10 cellular contexts compared by ENCODE assay signal in the genomic region with DNA sequence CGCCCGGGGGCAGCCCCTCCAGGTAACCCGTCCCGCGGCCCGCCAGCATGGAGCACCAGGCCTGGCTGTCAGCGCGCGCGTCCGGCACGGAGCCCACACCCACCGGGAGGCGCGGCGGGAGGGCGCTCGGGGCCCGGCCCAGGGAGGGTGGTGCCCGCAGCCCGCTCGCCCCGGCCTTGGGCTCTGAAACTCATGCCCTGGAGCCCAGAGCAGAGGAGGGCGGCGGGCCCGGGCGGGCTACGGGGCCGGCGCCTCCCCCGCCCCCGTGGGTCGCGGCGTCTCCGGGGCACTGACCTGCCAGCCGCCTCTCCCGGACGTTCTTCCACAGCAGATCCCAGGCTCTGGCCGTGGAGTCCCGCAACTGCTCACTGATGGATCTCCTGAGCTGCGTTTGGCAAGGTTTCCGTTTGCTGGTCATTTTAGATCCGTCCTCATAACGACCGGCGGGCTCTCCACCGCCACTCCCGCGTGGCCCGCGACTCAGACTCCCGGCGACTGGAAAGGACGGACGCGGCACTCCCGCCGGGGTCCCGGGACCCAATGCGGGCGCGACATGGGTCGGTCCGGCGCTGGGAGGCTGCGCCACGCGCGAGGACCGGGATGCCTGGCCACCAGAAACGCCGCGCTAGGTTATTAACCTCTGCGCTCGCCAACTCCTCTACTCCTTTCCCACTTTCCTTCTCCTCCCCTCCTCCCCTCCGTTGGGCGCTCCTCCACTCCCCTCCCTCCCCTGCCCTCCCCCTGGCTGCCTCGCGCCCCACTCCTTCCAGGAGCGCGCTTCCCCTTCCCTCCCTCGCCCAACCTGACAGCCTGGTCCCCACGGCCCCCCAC.
A peak's percentile ranks its signal among the peaks of the same experiment; 100 is the strongest.
DNase-seq lines count a peak whose midpoint lies in the region; ATAC-seq, FAIRE-seq and TF ChIP-seq lines count a peak whose summit lies in the region.
"Had no signal": no experiment of that assay in that cellular context is flagged by ENCODE, and none has a peak within 500 bp of the region (broad histone marks: within the 10 kb centered on the region; RNA-seq: fewer than 3 reads in every experiment).

No MANE protein-coding gene starts in this region.

- peak; percentile 15 for ATAC-seq in stimulated activated memory B cell treated with anti-CD40 and anti-IgM and Interleukin-4, amounts not matched to agents 10 μg/mL and 1 μg/mL and 100 μg/mL, for 72 hours
- ATAC-seq in HG03378 (IDR thresholded peaks at IDR 0.05; ENCODE audit: unreplicated experiment), result no peak
- ATAC-seq in activated CD4-positive, alpha-beta T cell treated with anti-CD3 and anti-CD28 coated beads for 36 hours, result no peak

- POLR2A ChIA-PET in activated CD4-positive, alpha-beta T cell treated with anti-CD3 and anti-CD28 coated beads for 36 hours (lab: Charles Lee), result no interaction called here

- no peaks in the 10 kb centered on the region for H3K36me3 Mint-ChIP-seq in stimulated activated memory B cell treated with anti-CD40 and anti-IgM and Interleukin-4, amounts not matched to agents 10 μg/mL and 1 μg/mL and 100 μg/mL, for 72 hours
- no peaks in the 10 kb centered on the region for H3K36me3 Mint-ChIP-seq in activated CD4-positive, alpha-beta T cell treated with anti-CD3 and anti-CD28 coated beads for 36 hours (ENCODE audit: low read depth)

- H3K4me1 Mint-ChIP-seq in stimulated activated memory B cell treated with anti-CD40 and anti-IgM and Interleukin-4, amounts not matched to agents 10 μg/mL and 1 μg/mL and 100 μg/mL, for 72 hours, result peaks cover 26% of the 10 kb centered on the region
- peaks cover 2% of the 10 kb centered on the region for H3K4me1 Mint-ChIP-seq in activated CD4-positive, alpha-beta T cell treated with anti-CD3 and anti-CD28 coated beads for 36 hours

- FAIRE-seq in bronchial epithelial cell (lab: Jason Lieb, UNC), result no peak

- H3K4me3 ChIP-seq in bronchial epithelial cell (ENCODE audit: low read depth, low read length), result peak overlapping the region; percentile 39
- H3K4me3 ChIP-seq: BLaER1 treated with 17β-estradiol and CSF1 and Interleukin-3, amounts not matched to agents 10 nM and 100 nM had no signal

- no peaks in the 10 kb centered on the region for H3K27me3 ChIP-seq in bronchial epithelial cell (ENCODE audit: control insufficient read depth, insufficient read depth, low read length)
- H3K27me3 ChIP-seq: BLaER1 treated with 17β-estradiol and CSF1 and Interleukin-3, amounts not matched to agents 10 nM and 100 nM had no signal

- H3K9me3 Mint-ChIP-seq in stimulated activated memory B cell treated with anti-CD40 and anti-IgM and Interleukin-4, amounts not matched to agents 10 μg/mL and 1 μg/mL and 100 μg/mL, for 72 hours, result no peaks in the 10 kb centered on the region
- no peaks in the 10 kb centered on the region for H3K9me3 Mint-ChIP-seq in activated CD4-positive, alpha-beta T cell treated with anti-CD3 and anti-CD28 coated beads for 36 hours (ENCODE audit: low read depth)
- H3K9me3 Mint-ChIP-seq: T-helper 1 cell treated with Interleukin-12 subunit alpha and Interleukin-12 subunit beta and Interleukin-4 antibody, amounts not matched to agents 30 μg/mL and 1 μg/mL, for 36 hours had no signal

- peak overlapping the region; percentile 28 for H3K4me3 Mint-ChIP-seq in stimulated activated memory B cell treated with anti-CD40 and anti-IgM and Interleukin-4, amounts not matched to agents 10 μg/mL and 1 μg/mL and 100 μg/mL, for 72 hours
- H3K4me3 Mint-ChIP-seq in activated CD4-positive, alpha-beta T cell treated with anti-CD3 and anti-CD28 coated beads for 36 hours, result no peak overlapping the region
- H3K4me3 Mint-ChIP-seq: T-helper 1 cell treated with Interleukin-12 subunit alpha and Interleukin-12 subunit beta and Interleukin-4 antibody, amounts not matched to agents 30 μg/mL and 1 μg/mL, for 36 hours had no signal

- intact Hi-C loops in activated CD4-positive, alpha-beta T cell treated with anti-CD3 and anti-CD28 coated beads for 36 hours (cut with DNase I, micrococcal nuclease), result no loop called here

- peaks cover 36% of the 10 kb centered on the region for H3K27me3 Mint-ChIP-seq in stimulated activated memory B cell treated with anti-CD40 and anti-IgM and Interleukin-4, amounts not matched to agents 10 μg/mL and 1 μg/mL and 100 μg/mL, for 72 hours
- peaks cover 43% of the 10 kb centered on the region for H3K27me3 Mint-ChIP-seq in activated CD4-positive, alpha-beta T cell treated with anti-CD3 and anti-CD28 coated beads for 36 hours

- TF ChIP-seq CTCF in bronchial epithelial cell (IDR thresholded peaks at IDR 0.05; ENCODE audit: insufficient read depth, low read length, severe bottlenecking), result no peak

- DNase-seq in NCI-H524 (lab: John Stamatoyannopoulos, UW) (peak; percentile 6 to 14), NCI-H524 treated with DMSO at 0.1 percent for 48 hours (lab: John Stamatoyannopoulos, UW) (no peak), bronchial epithelial cell (ENCODE audit: low read depth) (no peak), kidney glomerular epithelial cell (lab: John Stamatoyannopoulos, UW) (peak; percentile 13), NCI-H128 (lab: John Stamatoyannopoulos, UW; ENCODE audit: unreplicated experiment) (no peak)
- DNase-seq in activated CD4-positive, alpha-beta T cell treated with anti-CD3 and anti-CD28 coated beads for 36 hours, result no peak

- CTCF ChIA-PET in activated CD4-positive, alpha-beta T cell treated with anti-CD3 and anti-CD28 coated beads for 36 hours (lab: Charles Lee), result interaction anchor here (0.7 kb wide), 1 partner anchor 30 kb away, joined by 3 read pairs; no protein-coding TSS in a partner anchor

- no peak overlapping the region for H3K27ac Mint-ChIP-seq in stimulated activated memory B cell treated with anti-CD40 and anti-IgM and Interleukin-4, amounts not matched to agents 10 μg/mL and 1 μg/mL and 100 μg/mL, for 72 hours
- H3K27ac Mint-ChIP-seq in activated CD4-positive, alpha-beta T cell treated with anti-CD3 and anti-CD28 coated beads for 36 hours, result no peak overlapping the region
- H3K27ac Mint-ChIP-seq: T-helper 1 cell treated with Interleukin-12 subunit alpha and Interleukin-12 subunit beta and Interleukin-4 antibody, amounts not matched to agents 30 μg/mL and 1 μg/mL, for 36 hours had no signal

- H3K36me3 ChIP-seq in bronchial epithelial cell (ENCODE audit: control insufficient read depth, insufficient read depth, low read length), result no peaks in the 10 kb centered on the region
- H3K36me3 ChIP-seq: BLaER1 treated with 17β-estradiol and CSF1 and Interleukin-3, amounts not matched to agents 10 nM and 100 nM had no signal

Comparison
In these comparisons a context has a peak if more than half of its experiments do, and no peak if none do; other contexts are left out.
1. DNase-seq: peak in NCI-H524 (2 of 2) and kidney glomerular epithelial cell (single experiment); none in NCI-H524 treated with DMSO at 0.1 percent for 48 hours (single experiment), bronchial epithelial cell (single experiment), NCI-H128 (single experiment) and activated CD4-positive, alpha-beta T cell treated with anti-CD3 and anti-CD28 coated beads for 36 hours (single experiment).